Comparison of ENCODE assay signal across 2 cellular contexts in the genomic region with DNA sequence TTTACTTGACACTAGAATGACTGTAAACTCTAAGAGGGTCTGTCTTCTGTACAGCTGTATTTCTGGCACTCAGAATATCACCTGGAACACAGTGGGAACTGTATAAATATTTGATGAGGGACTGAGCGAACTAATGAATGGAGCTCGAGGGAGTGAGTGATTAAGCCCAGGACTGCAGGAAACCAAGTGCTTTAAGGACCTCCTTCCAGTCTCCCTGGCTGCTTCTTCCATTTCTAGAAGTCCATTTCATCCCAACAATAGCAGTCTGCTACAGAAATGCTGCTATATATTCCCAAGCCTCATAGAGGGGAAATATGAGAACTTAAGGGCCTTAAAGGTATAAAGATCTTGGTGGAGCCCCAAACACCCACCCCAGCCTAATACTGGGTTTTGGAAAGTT.
TF ChIP-seq lines count a peak whose summit lies in the region.

No MANE protein-coding gene starts in this region.

TF ChIP-seq in SK-N-SH, 30 proteins besides CTCF, POLR2A, EP300 and RAD21 (continued from another document):
- TF ChIP-seq, protein P1, sequence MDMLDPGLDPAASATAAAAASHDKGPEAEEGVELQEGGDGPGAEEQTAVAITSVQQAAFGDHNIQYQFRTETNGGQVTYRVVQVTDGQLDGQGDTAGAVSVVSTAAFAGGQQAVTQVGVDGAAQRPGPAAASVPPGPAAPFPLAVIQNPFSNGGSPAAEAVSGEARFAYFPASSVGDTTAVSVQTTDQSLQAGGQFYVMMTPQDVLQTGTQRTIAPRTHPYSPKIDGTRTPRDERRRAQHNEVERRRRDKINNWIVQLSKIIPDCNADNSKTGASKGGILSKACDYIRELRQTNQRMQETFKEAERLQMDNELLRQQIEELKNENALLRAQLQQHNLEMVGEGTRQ (IDR thresholded peaks at IDR 0.05; ENCODE audit: borderline replicate concordance, low read depth, low read length), result no peak
- TF ChIP-seq TCF12 (IDR thresholded peaks at IDR 0.05) (no peak), FOXJ3 (CRISPR knock-in tag; IDR thresholded peaks at IDR 0.05) (no peak), MEF2A (IDR thresholded peaks at IDR 0.05; ENCODE audit: borderline replicate concordance, low read depth) (no peak), SMC3 (IDR thresholded peaks at IDR 0.05; ENCODE audit: low read depth, low read length) (no peak), TAF1 (IDR thresholded peaks at IDR 0.05; ENCODE audit: borderline replicate concordance, low read depth, low read length) (no peak)
- TF ChIP-seq, protein P2, sequence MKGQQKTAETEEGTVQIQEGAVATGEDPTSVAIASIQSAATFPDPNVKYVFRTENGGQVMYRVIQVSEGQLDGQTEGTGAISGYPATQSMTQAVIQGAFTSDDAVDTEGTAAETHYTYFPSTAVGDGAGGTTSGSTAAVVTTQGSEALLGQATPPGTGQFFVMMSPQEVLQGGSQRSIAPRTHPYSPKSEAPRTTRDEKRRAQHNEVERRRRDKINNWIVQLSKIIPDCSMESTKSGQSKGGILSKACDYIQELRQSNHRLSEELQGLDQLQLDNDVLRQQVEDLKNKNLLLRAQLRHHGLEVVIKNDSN (IDR thresholded peaks at IDR 0.05; ENCODE audit: borderline replicate concordance, low read depth), result no peak
- TF ChIP-seq, protein P3, sequence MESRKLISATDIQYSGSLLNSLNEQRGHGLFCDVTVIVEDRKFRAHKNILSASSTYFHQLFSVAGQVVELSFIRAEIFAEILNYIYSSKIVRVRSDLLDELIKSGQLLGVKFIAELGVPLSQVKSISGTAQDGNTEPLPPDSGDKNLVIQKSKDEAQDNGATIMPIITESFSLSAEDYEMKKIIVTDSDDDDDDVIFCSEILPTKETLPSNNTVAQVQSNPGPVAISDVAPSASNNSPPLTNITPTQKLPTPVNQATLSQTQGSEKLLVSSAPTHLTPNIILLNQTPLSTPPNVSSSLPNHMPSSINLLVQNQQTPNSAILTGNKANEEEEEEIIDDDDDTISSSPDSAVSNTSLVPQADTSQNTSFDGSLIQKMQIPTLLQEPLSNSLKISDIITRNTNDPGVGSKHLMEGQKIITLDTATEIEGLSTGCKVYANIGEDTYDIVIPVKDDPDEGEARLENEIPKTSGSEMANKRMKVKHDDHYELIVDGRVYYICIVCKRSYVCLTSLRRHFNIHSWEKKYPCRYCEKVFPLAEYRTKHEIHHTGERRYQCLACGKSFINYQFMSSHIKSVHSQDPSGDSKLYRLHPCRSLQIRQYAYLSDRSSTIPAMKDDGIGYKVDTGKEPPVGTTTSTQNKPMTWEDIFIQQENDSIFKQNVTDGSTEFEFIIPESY (IDR thresholded peaks at IDR 0.05; ENCODE audit: borderline replicate concordance, low read depth), result no peak
TF ChIP-seq in SK-N-SH: peak in this region for 0.

TF ChIP-seq in SK-N-SH treated with all-trans-retinoic acid at 6 μM for 48 hours, 23 proteins besides CTCF, POLR2A, EP300 and RAD21 (continued from another document):
- TF ChIP-seq, protein P4, sequence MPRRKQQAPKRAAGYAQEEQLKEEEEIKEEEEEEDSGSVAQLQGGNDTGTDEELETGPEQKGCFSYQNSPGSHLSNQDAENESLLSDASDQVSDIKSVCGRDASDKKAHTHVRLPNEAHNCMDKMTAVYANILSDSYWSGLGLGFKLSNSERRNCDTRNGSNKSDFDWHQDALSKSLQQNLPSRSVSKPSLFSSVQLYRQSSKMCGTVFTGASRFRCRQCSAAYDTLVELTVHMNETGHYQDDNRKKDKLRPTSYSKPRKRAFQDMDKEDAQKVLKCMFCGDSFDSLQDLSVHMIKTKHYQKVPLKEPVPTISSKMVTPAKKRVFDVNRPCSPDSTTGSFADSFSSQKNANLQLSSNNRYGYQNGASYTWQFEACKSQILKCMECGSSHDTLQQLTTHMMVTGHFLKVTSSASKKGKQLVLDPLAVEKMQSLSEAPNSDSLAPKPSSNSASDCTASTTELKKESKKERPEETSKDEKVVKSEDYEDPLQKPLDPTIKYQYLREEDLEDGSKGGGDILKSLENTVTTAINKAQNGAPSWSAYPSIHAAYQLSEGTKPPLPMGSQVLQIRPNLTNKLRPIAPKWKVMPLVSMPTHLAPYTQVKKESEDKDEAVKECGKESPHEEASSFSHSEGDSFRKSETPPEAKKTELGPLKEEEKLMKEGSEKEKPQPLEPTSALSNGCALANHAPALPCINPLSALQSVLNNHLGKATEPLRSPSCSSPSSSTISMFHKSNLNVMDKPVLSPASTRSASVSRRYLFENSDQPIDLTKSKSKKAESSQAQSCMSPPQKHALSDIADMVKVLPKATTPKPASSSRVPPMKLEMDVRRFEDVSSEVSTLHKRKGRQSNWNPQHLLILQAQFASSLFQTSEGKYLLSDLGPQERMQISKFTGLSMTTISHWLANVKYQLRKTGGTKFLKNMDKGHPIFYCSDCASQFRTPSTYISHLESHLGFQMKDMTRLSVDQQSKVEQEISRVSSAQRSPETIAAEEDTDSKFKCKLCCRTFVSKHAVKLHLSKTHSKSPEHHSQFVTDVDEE (CRISPR knock-in tag; IDR thresholded peaks at IDR 0.05), result no peak
- TF ChIP-seq TOX (CRISPR knock-in tag; IDR thresholded peaks at IDR 0.05; ENCODE audit: borderline replicate concordance) (no peak), ISL1 (CRISPR knock-in tag; IDR thresholded peaks at IDR 0.05) (no peak), SNAI2 (CRISPR knock-in tag; IDR thresholded peaks at IDR 0.05) (no peak), BACH2 (CRISPR knock-in tag; IDR thresholded peaks at IDR 0.05; ENCODE audit: borderline replicate concordance) (no peak), CSDC2 (CRISPR knock-in tag; IDR thresholded peaks at IDR 0.05) (no peak), ZNF565 (CRISPR knock-in tag; conservative IDR thresholded peaks at IDR 0.05; ENCODE audit: low read depth) (no peak)
- TF ChIP-seq, protein P5, sequence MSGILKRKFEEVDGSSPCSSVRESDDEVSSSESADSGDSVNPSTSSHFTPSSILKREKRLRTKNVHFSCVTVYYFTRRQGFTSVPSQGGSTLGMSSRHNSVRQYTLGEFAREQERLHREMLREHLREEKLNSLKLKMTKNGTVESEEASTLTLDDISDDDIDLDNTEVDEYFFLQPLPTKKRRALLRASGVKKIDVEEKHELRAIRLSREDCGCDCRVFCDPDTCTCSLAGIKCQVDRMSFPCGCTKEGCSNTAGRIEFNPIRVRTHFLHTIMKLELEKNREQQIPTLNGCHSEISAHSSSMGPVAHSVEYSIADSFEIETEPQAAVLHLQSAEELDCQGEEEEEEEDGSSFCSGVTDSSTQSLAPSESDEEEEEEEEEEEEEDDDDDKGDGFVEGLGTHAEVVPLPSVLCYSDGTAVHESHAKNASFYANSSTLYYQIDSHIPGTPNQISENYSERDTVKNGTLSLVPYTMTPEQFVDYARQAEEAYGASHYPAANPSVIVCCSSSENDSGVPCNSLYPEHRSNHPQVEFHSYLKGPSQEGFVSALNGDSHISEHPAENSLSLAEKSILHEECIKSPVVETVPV (CRISPR knock-in tag; IDR thresholded peaks at IDR 0.05), result no peak
- TF ChIP-seq, protein P6, sequence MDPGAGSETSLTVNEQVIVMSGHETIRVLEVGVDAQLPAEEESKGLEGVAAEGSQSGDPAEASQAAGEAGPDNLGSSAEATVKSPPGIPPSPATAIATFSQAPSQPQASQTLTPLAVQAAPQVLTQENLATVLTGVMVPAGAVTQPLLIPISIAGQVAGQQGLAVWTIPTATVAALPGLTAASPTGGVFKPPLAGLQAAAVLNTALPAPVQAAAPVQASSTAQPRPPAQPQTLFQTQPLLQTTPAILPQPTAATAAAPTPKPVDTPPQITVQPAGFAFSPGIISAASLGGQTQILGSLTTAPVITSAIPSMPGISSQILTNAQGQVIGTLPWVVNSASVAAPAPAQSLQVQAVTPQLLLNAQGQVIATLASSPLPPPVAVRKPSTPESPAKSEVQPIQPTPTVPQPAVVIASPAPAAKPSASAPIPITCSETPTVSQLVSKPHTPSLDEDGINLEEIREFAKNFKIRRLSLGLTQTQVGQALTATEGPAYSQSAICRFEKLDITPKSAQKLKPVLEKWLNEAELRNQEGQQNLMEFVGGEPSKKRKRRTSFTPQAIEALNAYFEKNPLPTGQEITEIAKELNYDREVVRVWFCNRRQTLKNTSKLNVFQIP (CRISPR knock-in tag; IDR thresholded peaks at IDR 0.05; ENCODE audit: borderline replicate concordance, low read depth), result no peak
